ENCODE assay signal across 14 cellular contexts in the genomic region with DNA sequence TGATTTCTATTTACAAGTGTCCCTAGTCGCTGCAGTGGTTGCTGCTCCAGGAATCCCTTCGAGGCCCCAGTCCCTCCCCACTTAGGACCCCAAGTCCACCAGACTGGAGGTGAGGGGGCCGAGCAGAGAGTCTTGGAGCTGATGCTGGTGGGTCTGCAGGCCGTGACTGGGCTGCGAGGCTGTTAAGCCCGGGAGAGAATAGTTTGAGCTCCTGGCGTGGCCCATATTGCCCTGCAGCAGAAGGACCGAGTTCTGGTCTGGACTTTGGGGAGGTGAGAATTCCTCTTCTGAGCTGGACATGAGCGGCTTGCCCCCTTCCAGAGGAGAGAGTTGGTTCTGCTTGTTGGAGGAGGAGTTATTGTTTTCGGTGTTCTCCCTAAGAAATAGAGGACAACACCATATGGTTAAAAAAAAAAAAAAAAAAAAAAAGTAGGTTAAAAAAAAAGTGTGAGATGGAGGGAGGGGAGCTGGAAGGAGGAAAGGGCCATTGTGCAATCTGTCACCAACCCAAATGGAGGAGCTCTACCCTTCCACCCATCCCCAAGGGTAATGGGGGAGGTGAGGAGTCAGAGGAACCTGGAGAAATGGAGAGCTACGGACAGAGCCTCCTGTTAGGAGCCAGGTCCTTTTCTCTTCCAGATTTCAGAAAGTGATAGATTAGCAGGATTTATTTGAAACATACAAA. TPM values are rescaled to one million over a fixed set of nuclear protein-coding genes. Genes with fewer than 3 reads are reported as not detected.
DNase-seq lines count a peak whose midpoint lies in the region; ATAC-seq and TF ChIP-seq lines count a peak whose summit lies in the region.
"Had no signal": no experiment of that assay in that cellular context is flagged by ENCODE, and none has a peak within 500 bp of the region (broad histone marks: within the 10 kb centered on the region; RNA-seq: fewer than 3 reads in every experiment).

No MANE protein-coding gene starts in this region.

- H2BK5ac ChIP-seq in neuronal stem cell (ENCODE audit: low read length), result no peak overlapping the region

- H3K36me3 ChIP-seq in GM23248 (ENCODE audit: low read depth) (no peaks in the 10 kb centered on the region), brain microvascular endothelial cell (replicated peaks) (peaks cover 14% of the 10 kb centered on the region), neuronal stem cell (replicated peaks in 1 of 2; ENCODE audit: control insufficient read depth in 2 of 2, insufficient read depth in 2 of 2, low read length in 2 of 2) (no peaks in the 10 kb centered on the region)
- no peaks in the 10 kb centered on the region for H3K36me3 ChIP-seq in naive thymus-derived CD4-positive, alpha-beta T cell (ENCODE audit: control insufficient read depth in 2 of 3, insufficient read depth in 3 of 3, low read length in 3 of 3)

- peaks cover 0 to 4% (median 0%) of the 10 kb centered on the region in 11 donors for H3K9me3 Mint-ChIP-seq in naive thymus-derived CD4-positive, alpha-beta T cell
- H3K9me3 Mint-ChIP-seq: activated CD4-positive, alpha-beta memory T cell treated with anti-CD3 and anti-CD28 coated beads for 36 hours; memory B cell had no signal

- no peaks in the 10 kb centered on the region for H4K20me1 ChIP-seq in GM23248 (ENCODE audit: insufficient read depth)

- in situ Hi-C loops in GM23248 (cut with MboI), result no loop called here
- in situ Hi-C loops in brain microvascular endothelial cell (cut with HindIII; ENCODE audit: low pct_ligation_motif_present, low sequenced_read_pairs), result loop anchor here (25.0 kb wide), 2 partner anchors 391 to 591 kb away; no protein-coding TSS in a partner anchor

- peak overlapping the region; percentile 58; the same call in 1 of the 2 replicates for H2AFZ ChIP-seq in GM23248
- no peak overlapping the region for H2AFZ ChIP-seq in neuronal stem cell (ENCODE audit: low read length)

- H2BK120ac ChIP-seq in neuronal stem cell (ENCODE audit: low read depth, low read length), result no peak overlapping the region

- peaks cover 80 to 91% (median 83%) of the 10 kb centered on the region in 5 donors for H3K27me3 Mint-ChIP-seq in naive thymus-derived CD4-positive, alpha-beta T cell

- peaks cover 8% of the 10 kb centered on the region for H3K27me3 ChIP-seq in GM23248 (replicated peaks; ENCODE audit: insufficient read depth)
- no peaks in the 10 kb centered on the region for H3K27me3 ChIP-seq in brain microvascular endothelial cell (replicated peaks)
- H3K27me3 ChIP-seq in neuronal stem cell (ENCODE audit: control insufficient read depth in 3 of 3, insufficient read depth in 3 of 3, low read depth in 1 of 3, low read length in 3 of 3), result peaks cover 60 to 97% (median 89%) of the 10 kb centered on the region in 3 experiments
- H3K27me3 ChIP-seq in naive thymus-derived CD4-positive, alpha-beta T cell (ENCODE audit: control insufficient read depth in 2 of 2, insufficient read depth in 2 of 2, low read length in 2 of 2), result peaks cover 0 to 28% of the 10 kb centered on the region in 2 donors
- H3K27me3 ChIP-seq: SJSA1 had no signal

- peak; percentile 44 for DNase-seq in GM23248
- peak; percentile 46 for DNase-seq in NCI-H128 (lab: John Stamatoyannopoulos, UW; ENCODE audit: unreplicated experiment)
- no peak for DNase-seq in brain microvascular endothelial cell
- peak; percentile 29 for DNase-seq in neuronal stem cell (ENCODE audit: low spot score)
- no peak for DNase-seq in naive thymus-derived CD4-positive, alpha-beta T cell
- DNase-seq in HPDE6-E6E7 (ENCODE audit: extremely low spot score), result no peak
- DNase-seq: DMS153; NCI-H1930; stimulated activated naive CD4-positive, alpha-beta T cell treated with Interleukin-2 at 50 U/mL for 16 hours had no signal

- H3K14ac ChIP-seq in neuronal stem cell (ENCODE audit: low read length), result no peak overlapping the region

- peaks cover 65% of the 10 kb centered on the region for H3K79me2 ChIP-seq in GM23248 (ENCODE audit: insufficient read depth)

- peak overlapping the region; percentile 30 for H3K18ac ChIP-seq in neuronal stem cell (ENCODE audit: low read length)

- 43 to 49% methylated on average over 11 of the region's 11 CpGs for WGBS in GM23248 (ENCODE audit: low coverage in 1 of 2, low lambda C conversion rate in 2 of 2, missing lambda C conversion rate in 2 of 2), 2 experiments
- WGBS in neuronal stem cell (ENCODE audit: extremely low coverage in 2 of 2, insufficient read length in 2 of 2, insufficient replicate concordance in 1 of 2), 2 donors, result no CpG with 5 or more reads among the region's 11 CpGs

- H3K9me3 ChIP-seq in GM23248 (ENCODE audit: low read depth) (no peaks in the 10 kb centered on the region), neuronal stem cell (replicated peaks in 1 of 2; ENCODE audit: control insufficient read depth in 2 of 2, insufficient read depth in 1 of 2, low read depth in 1 of 2, low read length in 2 of 2) (peaks cover 0 to 3% of the 10 kb centered on the region in 2 donors)
- H3K9me3 ChIP-seq in naive thymus-derived CD4-positive, alpha-beta T cell (ENCODE audit: control insufficient read depth in 2 of 3, low read length in 3 of 3), result no peaks in the 10 kb centered on the region
- H3K9me3 ChIP-seq: SJSA1 had no signal

- intact Hi-C loops in naive thymus-derived CD4-positive, alpha-beta T cell (cut with micrococcal nuclease), result loop anchor here in 1 of 2 donors (2.0 kb wide), 1 partner anchor 138 kb away; a partner anchor contains a TSS

- H3K4me3 Mint-ChIP-seq in naive thymus-derived CD4-positive, alpha-beta T cell, result peak overlapping the region in 2 of 10 donors; percentile 71 to 72

- H3K9me2 ChIP-seq in GM23248 (ENCODE audit: insufficient read depth), result no peaks in the 10 kb centered on the region

- H3K4ac ChIP-seq in neuronal stem cell (ENCODE audit: low read length), result no peak overlapping the region

- H4K8ac ChIP-seq in neuronal stem cell (ENCODE audit: low read depth, low read length), result no peak overlapping the region

- H3K4me1 Mint-ChIP-seq in naive thymus-derived CD4-positive, alpha-beta T cell, result peaks cover 17 to 57% (median 43%) of the 10 kb centered on the region in 7 donors

- no peak overlapping the region for H3K23ac ChIP-seq in neuronal stem cell (ENCODE audit: low read depth, low read length, poor library complexity)

- H3K4me2 ChIP-seq in GM23248 (ENCODE audit: unreplicated experiment) (peak overlapping the region; percentile 88), neuronal stem cell (ENCODE audit: insufficient read depth, low read length, poor library complexity, severe bottlenecking) (no peak overlapping the region)

- no peak overlapping the region for H4K91ac ChIP-seq in neuronal stem cell (ENCODE audit: low read depth, low read length, poor library complexity)

- TF ChIP-seq CTCF in brain microvascular endothelial cell (IDR thresholded peaks at IDR 0.05; ENCODE audit: low read depth, low read length, missing control alignments), result no peak

- H3F3A ChIP-seq in GM23248 (ENCODE audit: insufficient read depth), result peaks cover 14% of the 10 kb centered on the region

- H2AK5ac ChIP-seq in neuronal stem cell (ENCODE audit: low read depth, low read length), result peak overlapping the region; percentile 43

- peak overlapping the region; percentile 87 for H3K27ac ChIP-seq in GM23248
- peak overlapping the region; percentile 80 for H3K27ac ChIP-seq in brain microvascular endothelial cell
- H3K27ac ChIP-seq in neuronal stem cell (replicated peaks; ENCODE audit: low read length), result no peak overlapping the region
- H3K27ac ChIP-seq in naive thymus-derived CD4-positive, alpha-beta T cell (ENCODE audit: low read depth, low read length), result no peak overlapping the region

- no peak overlapping the region for H3K27ac Mint-ChIP-seq in naive thymus-derived CD4-positive, alpha-beta T cell
- H3K27ac Mint-ChIP-seq: activated CD4-positive, alpha-beta memory T cell treated with anti-CD3 and anti-CD28 coated beads for 36 hours had no signal

- peaks cover 0 to 5% (median 0%) of the 10 kb centered on the region in 5 donors for H3K36me3 Mint-ChIP-seq in naive thymus-derived CD4-positive, alpha-beta T cell
- H3K36me3 Mint-ChIP-seq: activated CD4-positive, alpha-beta memory T cell treated with anti-CD3 and anti-CD28 coated beads for 36 hours; memory B cell had no signal

- H3K9ac ChIP-seq in GM23248 (peak overlapping the region; percentile 88), neuronal stem cell (ENCODE audit: low read depth, low read length, poor library complexity) (no peak overlapping the region)

- peak overlapping the region; percentile 78 for H3K4me3 ChIP-seq in GM23248
- peak overlapping the region; percentile 76 for H3K4me3 ChIP-seq in brain microvascular endothelial cell (ENCODE audit: low read depth, low read length)
- no peak overlapping the region for H3K4me3 ChIP-seq in neuronal stem cell (ENCODE audit: low read length in 2 of 2)
- no peak overlapping the region for H3K4me3 ChIP-seq in naive thymus-derived CD4-positive, alpha-beta T cell (ENCODE audit: low read length)

- no peak overlapping the region for H2BK12ac ChIP-seq in neuronal stem cell (ENCODE audit: low read length)

- CTCF ChIA-PET in naive thymus-derived CD4-positive, alpha-beta T cell (lab: Charles Lee), result interaction anchor here (0.7 kb wide), 1 partner anchor 84 kb away, joined by 5 read pairs; no protein-coding TSS in a partner anchor

- H3K79me1 ChIP-seq in neuronal stem cell (ENCODE audit: low read depth, low read length), result no peaks in the 10 kb centered on the region

- H3K4me1 ChIP-seq in GM23248 (ENCODE audit: insufficient read depth), result peaks cover 30% of the 10 kb centered on the region
- H3K4me1 ChIP-seq in neuronal stem cell (ENCODE audit: control insufficient read depth in 2 of 2, insufficient read depth in 1 of 2, low read depth in 1 of 2, low read length in 2 of 2), result peaks cover 6 to 22% of the 10 kb centered on the region in 2 donors
- H3K4me1 ChIP-seq in naive thymus-derived CD4-positive, alpha-beta T cell (ENCODE audit: control insufficient read depth in 2 of 2, insufficient read depth in 2 of 2, low read length in 2 of 2), result peaks cover 5 to 22% of the 10 kb centered on the region in 2 donors

- no peak overlapping the region for H2BK15ac ChIP-seq in neuronal stem cell (ENCODE audit: low read length)

- POLR2A ChIA-PET in naive thymus-derived CD4-positive, alpha-beta T cell (lab: Charles Lee), result no interaction called here

- ATAC-seq in naive thymus-derived CD4-positive, alpha-beta T cell, result no peak
- ATAC-seq in GM19035 (IDR thresholded peaks at IDR 0.05; ENCODE audit: unreplicated experiment) (no peak), GM19328 (IDR thresholded peaks at IDR 0.05; ENCODE audit: unreplicated experiment) (no peak)

RNA-seq across cellular contexts. Expression of a gene that starts 2.9 kb away (rescaled TPM):
- total RNA-seq in GM23248 (2014; rRNA removed; shearing (Covaris generic)), result 7.8 and 11.7 TPM in 2 replicates
- polyA plus RNA-seq in GM23248 (2016; fragmentation: Nextera tagmentation; extraction: Ambion mirVana), result 11.4 and 12.6 TPM in 2 replicates
- 0.13 TPM for polyA plus RNA-seq in neuronal stem cell (2013, experiment 1 of 2)
- polyA plus RNA-seq in neuronal stem cell (2013, experiment 2 of 2), result 0.11 TPM
- under 1 TPM in 1 of 5 experiments, not detected in 4; 0.70 TPM for total RNA-seq in naive thymus-derived CD4-positive, alpha-beta T cell
- not detected for polyA plus RNA-seq in naive thymus-derived CD4-positive, alpha-beta T cell
- total RNA-seq: activated CD4-positive, alpha-beta memory T cell treated with anti-CD3 and anti-CD28 coated beads for 36 hours had no signal

Comparison
In these comparisons a context has a peak if more than half of its experiments do, and no peak if none do; other contexts are left out.
1. DNase-seq: peak in GM23248 (single experiment), NCI-H128 (single experiment) and neuronal stem cell (single experiment); none in brain microvascular endothelial cell (single experiment), naive thymus-derived CD4-positive, alpha-beta T cell (0 of 9) and HPDE6-E6E7 (single experiment).
2. H3K27ac ChIP-seq: peak in GM23248 (single experiment) and brain microvascular endothelial cell (single experiment); none in neuronal stem cell (single experiment) and naive thymus-derived CD4-positive, alpha-beta T cell (single experiment).
3. H3K4me3 ChIP-seq: peak in GM23248 (single experiment) and brain microvascular endothelial cell (single experiment); none in neuronal stem cell (0 of 2) and naive thymus-derived CD4-positive, alpha-beta T cell (single experiment).